22 cellular contexts compared by ENCODE assay signal in the genomic region with DNA sequence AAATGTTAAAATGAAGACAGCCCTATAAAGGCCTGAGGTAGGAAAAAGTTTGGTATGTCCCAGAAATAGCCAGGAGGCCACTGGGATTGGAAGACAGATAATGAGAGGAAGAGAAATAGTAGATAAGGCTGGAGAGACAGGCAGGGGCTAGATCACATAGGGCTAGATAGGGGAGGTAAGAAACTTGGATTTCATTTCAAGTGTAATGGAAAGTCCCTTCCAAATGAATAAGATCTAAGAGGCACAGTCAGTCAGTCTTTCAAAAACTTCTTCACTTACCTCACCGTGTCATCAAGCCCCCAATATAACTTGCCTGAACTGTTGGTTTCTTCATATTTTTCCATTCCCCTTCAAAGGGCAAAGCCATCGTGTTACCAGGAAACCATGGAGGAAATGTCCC.
"Had no signal": no experiment of that assay in that cellular context is flagged by ENCODE, and none has a peak within 500 bp of the region (broad histone marks: within the 10 kb centered on the region; RNA-seq: fewer than 3 reads in every experiment).

No MANE protein-coding gene starts in this region.

- H3K36me3 ChIP-seq: neutrophil, sigmoid colon, stomach, upper lobe of left lung had no signal

- DNase-seq: activated CD4-positive, alpha-beta T cell treated with anti-CD3 and anti-CD28 coated beads for 48 hours; activated CD4-positive, CD25-positive, alpha-beta regulatory T cell; activated CD8-positive, alpha-beta memory T cell treated with anti-CD3 and anti-CD28 coated beads, Interleukin-2, amount 50 U/mL, for 4 hours; activated naive CD4-positive, alpha-beta T cell treated with anti-CD3 and anti-CD28 coated beads, Interleukin-2, amount 10 ng/mL, durations not matched to agents 7 days and 5 days; activated T-cell treated with anti-CD3 and anti-CD28 coated beads, Interleukin-2, amount 50 U/mL, for 4 hours; aorta; cortex of kidney; erythroblast; hypothalamus; islet precursor cell; sigmoid colon; stimulated activated CD4-positive, alpha-beta T cell treated with anti-CD3 and anti-CD28 coated beads, Interleukin-4, amount 100 ng/mL, for 24 hours; stomach; T1000; testis; upper lobe of left lung had no signal

- H3K4me1 Mint-ChIP-seq: stimulated activated effector memory CD8-positive, alpha-beta T cell treated with anti-CD3 and anti-CD28 coated beads, Interleukin-12 subunit alpha, Interleukin-12 subunit beta, amount 100 ng/mL, for 72 hours had no signal

- H3K36me3 Mint-ChIP-seq: activated naive CD4-positive, alpha-beta T cell treated with anti-CD3 and anti-CD28 coated beads, Interleukin-2, amount 10 ng/mL, durations not matched to agents 7 days and 5 days; mesothelial cell of epicardium; natural killer cell treated with Interleukin-12 subunit alpha and Interleukin-12 subunit beta and Interleukin-15 and Interleukin-18, amount 100 ng/mL, for 72 hours; stimulated activated effector memory CD8-positive, alpha-beta T cell treated with anti-CD3 and anti-CD28 coated beads, Interleukin-12 subunit alpha, Interleukin-12 subunit beta, amount 100 ng/mL, for 72 hours had no signal

- ATAC-seq: activated T-cell treated with anti-CD3 and anti-CD28 coated beads, Interleukin-2, amount 50 U/mL, for 4 hours; left lobe of liver; natural killer cell treated with Interleukin-12 subunit alpha and Interleukin-12 subunit beta and Interleukin-15 and Interleukin-18, amount 100 ng/mL, for 72 hours; stimulated activated effector memory CD8-positive, alpha-beta T cell treated with anti-CD3 and anti-CD28 coated beads, Interleukin-12 subunit alpha, Interleukin-12 subunit beta, amount 100 ng/mL, for 72 hours had no signal

- H3K27ac ChIP-seq: neutrophil, sigmoid colon, stomach, testis, upper lobe of left lung had no signal

- H3K27me3 ChIP-seq: neutrophil, sigmoid colon, stomach, testis, upper lobe of left lung had no signal

- H3K9me3 Mint-ChIP-seq: activated naive CD4-positive, alpha-beta T cell treated with anti-CD3 and anti-CD28 coated beads, Interleukin-2, amount 10 ng/mL, durations not matched to agents 7 days and 5 days; activated T-cell treated with anti-CD3 and anti-CD28 coated beads, Interleukin-2, amount 50 U/mL, for 4 hours; mesothelial cell of epicardium; stimulated activated effector memory CD8-positive, alpha-beta T cell treated with anti-CD3 and anti-CD28 coated beads, Interleukin-12 subunit alpha, Interleukin-12 subunit beta, amount 100 ng/mL, for 72 hours had no signal

- H3K27ac Mint-ChIP-seq: activated naive CD4-positive, alpha-beta T cell treated with anti-CD3 and anti-CD28 coated beads, Interleukin-2, amount 10 ng/mL, durations not matched to agents 7 days and 5 days; mesothelial cell of epicardium; natural killer cell treated with Interleukin-12 subunit alpha and Interleukin-12 subunit beta and Interleukin-15 and Interleukin-18, amount 100 ng/mL, for 72 hours; stimulated activated effector memory CD8-positive, alpha-beta T cell treated with anti-CD3 and anti-CD28 coated beads, Interleukin-12 subunit alpha, Interleukin-12 subunit beta, amount 100 ng/mL, for 72 hours had no signal

- H3K4me3 ChIP-seq: lung, sigmoid colon, stomach, testis, upper lobe of left lung had no signal

- H3K4me1 ChIP-seq: sigmoid colon, stomach, testis, upper lobe of left lung had no signal

- H3K27me3 Mint-ChIP-seq: activated naive CD4-positive, alpha-beta T cell treated with anti-CD3 and anti-CD28 coated beads, Interleukin-2, amount 10 ng/mL, durations not matched to agents 7 days and 5 days; natural killer cell treated with Interleukin-12 subunit alpha and Interleukin-12 subunit beta and Interleukin-15 and Interleukin-18, amount 100 ng/mL, for 72 hours had no signal

- H3K4me3 Mint-ChIP-seq: activated naive CD4-positive, alpha-beta T cell treated with anti-CD3 and anti-CD28 coated beads, Interleukin-2, amount 10 ng/mL, durations not matched to agents 7 days and 5 days; activated T-cell treated with anti-CD3 and anti-CD28 coated beads, Interleukin-2, amount 50 U/mL, for 4 hours; mesothelial cell of epicardium; natural killer cell treated with Interleukin-12 subunit alpha and Interleukin-12 subunit beta and Interleukin-15 and Interleukin-18, amount 100 ng/mL, for 72 hours; stimulated activated effector memory CD8-positive, alpha-beta T cell treated with anti-CD3 and anti-CD28 coated beads, Interleukin-12 subunit alpha, Interleukin-12 subunit beta, amount 100 ng/mL, for 72 hours had no signal

- H3K9me3 ChIP-seq: neutrophil, sigmoid colon, stomach, testis, upper lobe of left lung had no signal
